14 cellular contexts compared by ENCODE assay signal in the genomic region with DNA sequence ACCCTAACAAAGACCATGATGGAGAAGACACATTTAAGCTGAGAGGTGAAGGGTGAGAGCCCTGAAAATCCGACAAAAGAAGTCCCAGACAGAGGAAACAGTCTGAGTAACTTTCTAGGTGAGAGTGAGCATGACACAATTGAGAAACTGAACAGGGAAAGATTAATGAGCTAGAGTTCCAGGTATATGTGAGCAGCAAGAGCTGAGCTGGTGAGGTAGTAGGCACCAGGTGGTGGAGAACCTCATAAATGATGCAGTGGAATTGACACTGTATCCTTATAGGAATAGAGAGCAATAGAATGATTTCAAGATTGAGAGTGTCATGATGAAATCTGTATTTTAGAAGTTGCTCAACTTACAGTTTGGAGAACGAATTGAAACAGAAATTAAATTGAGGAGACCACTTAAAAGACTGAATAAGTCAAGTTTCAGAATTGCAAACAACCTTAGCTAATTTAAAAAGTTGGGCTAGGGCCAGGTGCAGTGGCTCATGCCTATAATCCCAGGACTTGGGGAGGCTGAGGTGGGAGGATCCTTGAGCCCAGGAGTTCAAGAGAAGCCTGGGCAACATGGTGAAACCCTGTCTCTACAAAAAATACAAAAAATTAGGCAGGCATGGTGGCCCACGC.
DNase-seq lines count a peak whose midpoint lies in the region; ATAC-seq and TF ChIP-seq lines count a peak whose summit lies in the region.
"Had no signal": no experiment of that assay in that cellular context is flagged by ENCODE, and none has a peak within 500 bp of the region (broad histone marks: within the 10 kb centered on the region; RNA-seq: fewer than 3 reads in every experiment).

No MANE protein-coding gene starts in this region.

- H3K9me3 ChIP-seq in OCI-LY3 (ENCODE audit: insufficient read depth, low read length) (no peaks in the 10 kb centered on the region), Caco-2 (no peaks in the 10 kb centered on the region)

- H3K4me3 ChIP-seq in OCI-LY3 (ENCODE audit: low read length) (no peak overlapping the region), Caco-2 (ENCODE audit: low read depth, low read length) (no peak overlapping the region)
- H3K4me3 ChIP-seq: K562, SK-N-MC had no signal

- no peaks in the 10 kb centered on the region for H3K79me2 ChIP-seq in OCI-LY3 (ENCODE audit: low read length)

- H3K4me2 ChIP-seq in OCI-LY3 (ENCODE audit: low read length) = no peak overlapping the region

- ATAC-seq in activated naive CD8-positive, alpha-beta T cell treated with anti-CD3 and anti-CD28 coated beads, Interleukin-2, amount 50 U/mL, for 24 hours = no peak
- ATAC-seq in GM18870 (IDR thresholded peaks at IDR 0.05; ENCODE audit: unreplicated experiment) = peak; percentile 40
- peak; percentile 51 for ATAC-seq in stimulated activated effector memory CD8-positive, alpha-beta T cell treated with anti-CD3 and anti-CD28 coated beads, Interleukin-12 subunit alpha, Interleukin-12 subunit beta, amount 100 ng/mL, for 72 hours
- ATAC-seq: K562, Panc1 had no signal

- no peaks in the 10 kb centered on the region for H3K36me3 Mint-ChIP-seq in activated naive CD8-positive, alpha-beta T cell treated with anti-CD3 and anti-CD28 coated beads for 36 hours
- H3K36me3 Mint-ChIP-seq in activated naive CD8-positive, alpha-beta T cell treated with anti-CD3 and anti-CD28 coated beads, Interleukin-2, amount 50 U/mL, for 24 hours (ENCODE audit: low read depth) = no peaks in the 10 kb centered on the region
- H3K36me3 Mint-ChIP-seq in stimulated activated effector memory CD8-positive, alpha-beta T cell treated with anti-CD3 and anti-CD28 coated beads, Interleukin-12 subunit alpha, Interleukin-12 subunit beta, amount 100 ng/mL, for 72 hours = no peaks in the 10 kb centered on the region
- no peaks in the 10 kb centered on the region for H3K36me3 Mint-ChIP-seq in Caco-2 (ENCODE audit: insufficient read depth, unreplicated experiment)

- no peak for DNase-seq in activated naive CD8-positive, alpha-beta T cell treated with anti-CD3 and anti-CD28 coated beads for 36 hours
- DNase-seq in activated naive CD8-positive, alpha-beta T cell treated with anti-CD3 and anti-CD28 coated beads, Interleukin-2, amount 50 U/mL, for 24 hours = no peak
- DNase-seq in stimulated activated effector memory CD8-positive, alpha-beta T cell treated with anti-CD3 and anti-CD28 coated beads, Interleukin-12 subunit alpha, Interleukin-12 subunit beta, amount 100 ng/mL, for 72 hours (ENCODE audit: low spot score in 2 of 2) = no peak
- no peak for DNase-seq in Caco-2
- DNase-seq in anterior cingulate cortex (lab: John Stamatoyannopoulos, UW) = no peak
- DNase-seq in stimulated activated CD4-positive, alpha-beta T cell treated with anti-CD3 and anti-CD28 coated beads, Interleukin-4, amount 100 ng/mL, for 4 hours = no peak
- DNase-seq: NCI-H1436 treated with DMSO at 0.1 percent for 48 hours, NCI-H2081, NCI-H748 treated with DMSO at 0.1 percent for 48 hours had no signal

- 0 out of 2 replicates have a peak overlapping the region, but pooled peaks have one; percentile 21 for H2AFZ ChIP-seq in OCI-LY3 (ENCODE audit: low read depth, low read length)

- POLR2A ChIA-PET in Caco-2 (lab: Charles Lee) = no interaction called here

- peak overlapping the region; percentile 27 for H3K27ac Mint-ChIP-seq in activated naive CD8-positive, alpha-beta T cell treated with anti-CD3 and anti-CD28 coated beads for 36 hours
- H3K27ac Mint-ChIP-seq in activated naive CD8-positive, alpha-beta T cell treated with anti-CD3 and anti-CD28 coated beads, Interleukin-2, amount 50 U/mL, for 24 hours = no peak overlapping the region
- no peak overlapping the region for H3K27ac Mint-ChIP-seq in stimulated activated effector memory CD8-positive, alpha-beta T cell treated with anti-CD3 and anti-CD28 coated beads, Interleukin-12 subunit alpha, Interleukin-12 subunit beta, amount 100 ng/mL, for 72 hours
- H3K27ac Mint-ChIP-seq in Caco-2 (ENCODE audit: unreplicated experiment) = no peak overlapping the region

- no peak overlapping the region for H3K27ac ChIP-seq in OCI-LY3 (ENCODE audit: low read length)
- H3K27ac ChIP-seq: SK-N-MC had no signal

- no peak overlapping the region for H3K9ac ChIP-seq in OCI-LY3 (ENCODE audit: low read length)

- TF ChIP-seq CTCF in OCI-LY3 (IDR thresholded peaks at IDR 0.05; ENCODE audit: low read depth, low read length) (no peak), Caco-2 (IDR thresholded peaks at IDR 0.05; ENCODE audit: insufficient read depth in 1 of 2, low read depth in 1 of 2, low read length in 1 of 2, severe bottlenecking in 1 of 2, unreplicated experiment in 1 of 2) (no peak)

- H3K27me3 ChIP-seq in OCI-LY3 (ENCODE audit: low read depth, low read length) = no peaks in the 10 kb centered on the region
- H3K27me3 ChIP-seq in Caco-2 (replicated peaks; ENCODE audit: control insufficient read depth, insufficient read depth, low read length) = no peaks in the 10 kb centered on the region

- no peaks in the 10 kb centered on the region for H3K36me3 ChIP-seq in OCI-LY3 (replicated peaks; ENCODE audit: low read depth, low read length)
- no peaks in the 10 kb centered on the region for H3K36me3 ChIP-seq in Caco-2 (ENCODE audit: control insufficient read depth, insufficient read depth, low read length)

- H3K4me1 ChIP-seq in OCI-LY3 (ENCODE audit: low read length) = no peaks in the 10 kb centered on the region
- no peaks in the 10 kb centered on the region for H3K4me1 ChIP-seq in Caco-2

- peaks cover 8% of the 10 kb centered on the region for H3K4me1 Mint-ChIP-seq in activated naive CD8-positive, alpha-beta T cell treated with anti-CD3 and anti-CD28 coated beads for 36 hours
- H3K4me1 Mint-ChIP-seq in activated naive CD8-positive, alpha-beta T cell treated with anti-CD3 and anti-CD28 coated beads, Interleukin-2, amount 50 U/mL, for 24 hours = peaks cover 4% of the 10 kb centered on the region
- H3K4me1 Mint-ChIP-seq in stimulated activated effector memory CD8-positive, alpha-beta T cell treated with anti-CD3 and anti-CD28 coated beads, Interleukin-12 subunit alpha, Interleukin-12 subunit beta, amount 100 ng/mL, for 72 hours = no peaks in the 10 kb centered on the region
- H3K4me1 Mint-ChIP-seq in Caco-2 (ENCODE audit: low read depth, unreplicated experiment) = no peaks in the 10 kb centered on the region

- H4K20me1 ChIP-seq in OCI-LY3 (ENCODE audit: insufficient read depth, low read length) = no peaks in the 10 kb centered on the region

- CTCF ChIA-PET in Caco-2 (lab: Charles Lee) = no interaction called here

- no peak overlapping the region for H3K4me3 Mint-ChIP-seq in activated naive CD8-positive, alpha-beta T cell treated with anti-CD3 and anti-CD28 coated beads for 36 hours
- H3K4me3 Mint-ChIP-seq in activated naive CD8-positive, alpha-beta T cell treated with anti-CD3 and anti-CD28 coated beads, Interleukin-2, amount 50 U/mL, for 24 hours = no peak overlapping the region
- H3K4me3 Mint-ChIP-seq in stimulated activated effector memory CD8-positive, alpha-beta T cell treated with anti-CD3 and anti-CD28 coated beads, Interleukin-12 subunit alpha, Interleukin-12 subunit beta, amount 100 ng/mL, for 72 hours = no peak overlapping the region
- no peak overlapping the region for H3K4me3 Mint-ChIP-seq in Caco-2 (ENCODE audit: unreplicated experiment)

- no TSS peak for BruUV-seq in Caco-2 (replicated peaks; lab: Mats Ljungman, UMichigan)

- intact Hi-C loops in Caco-2 (cut with micrococcal nuclease; ENCODE audit: unreplicated experiment) = no loop called here

- H3K27me3 Mint-ChIP-seq in activated naive CD8-positive, alpha-beta T cell treated with anti-CD3 and anti-CD28 coated beads for 36 hours = no peaks in the 10 kb centered on the region
- H3K27me3 Mint-ChIP-seq in activated naive CD8-positive, alpha-beta T cell treated with anti-CD3 and anti-CD28 coated beads, Interleukin-2, amount 50 U/mL, for 24 hours = no peaks in the 10 kb centered on the region
- peaks cover 5% of the 10 kb centered on the region for H3K27me3 Mint-ChIP-seq in Caco-2 (ENCODE audit: insufficient read depth, unreplicated experiment)

- H3K9me3 Mint-ChIP-seq in activated naive CD8-positive, alpha-beta T cell treated with anti-CD3 and anti-CD28 coated beads for 36 hours = no peaks in the 10 kb centered on the region
- no peaks in the 10 kb centered on the region for H3K9me3 Mint-ChIP-seq in activated naive CD8-positive, alpha-beta T cell treated with anti-CD3 and anti-CD28 coated beads, Interleukin-2, amount 50 U/mL, for 24 hours
- H3K9me3 Mint-ChIP-seq in stimulated activated effector memory CD8-positive, alpha-beta T cell treated with anti-CD3 and anti-CD28 coated beads, Interleukin-12 subunit alpha, Interleukin-12 subunit beta, amount 100 ng/mL, for 72 hours = no peaks in the 10 kb centered on the region
- H3K9me3 Mint-ChIP-seq in Caco-2 (ENCODE audit: unreplicated experiment) = no peaks in the 10 kb centered on the region
